21 cellular contexts compared by ENCODE assay signal in genomic region chr11:92812841-92813240, GRCh38.
DNase-seq lines count a peak whose midpoint lies in the region; ATAC-seq, FAIRE-seq and TF ChIP-seq lines count a peak whose summit lies in the region.
"Had no signal": no experiment of that assay in that cellular context is flagged by ENCODE, and none has a peak within 500 bp of the region (broad histone marks: within the 10 kb centered on the region; RNA-seq: fewer than 3 reads in every experiment).

No MANE protein-coding gene starts in this region.

- peak; percentile 24 for DNase-seq in NCI-H748 (lab: John Stamatoyannopoulos, UW; ENCODE audit: unreplicated experiment)
- no peak for DNase-seq in NCI-H748 treated with DMSO at 0.1 percent for 48 hours (lab: John Stamatoyannopoulos, UW)
- no peak for DNase-seq in GM12891 (ENCODE audit: insufficient read length, low spot score)
- peak; percentile 23 for DNase-seq in SK-N-DZ (ENCODE audit: low spot score)
- DNase-seq in endothelial cell (ENCODE audit: low spot score) = no peak
- DNase-seq in NOMO-1 treated with DMSO at 0.1 percent for 48 hours (lab: John Stamatoyannopoulos, UW; ENCODE audit: unreplicated experiment) = no peak
- DNase-seq in activated T-cell treated with anti-CD3 and anti-CD28 coated beads, Interleukin-2, amount 50 U/mL, for 4 hours = no peak
- DNase-seq: AML-193; Calu3; CD8-positive, alpha-beta T cell; DMS79 treated with DMSO at 0.1 percent for 48 hours; EL; H9; IMR-90 had no signal

- no peak overlapping the region for H3K4me3 Mint-ChIP-seq in endothelial cell (ENCODE audit: unreplicated experiment)
- H3K4me3 Mint-ChIP-seq in activated T-cell treated with anti-CD3 and anti-CD28 coated beads, Interleukin-2, amount 50 U/mL, for 4 hours = no peak overlapping the region
- H3K4me3 Mint-ChIP-seq: CD14-positive monocyte; CD8-positive, alpha-beta T cell; H9 had no signal

- H3K4me1 Mint-ChIP-seq in endothelial cell (ENCODE audit: unreplicated experiment) = peaks cover 36% of the 10 kb centered on the region
- no peaks in the 10 kb centered on the region for H3K4me1 Mint-ChIP-seq in activated T-cell treated with anti-CD3 and anti-CD28 coated beads, Interleukin-2, amount 50 U/mL, for 4 hours (ENCODE audit: low read depth)
- H3K4me1 Mint-ChIP-seq: CD14-positive monocyte had no signal

- peaks cover 7% of the 10 kb centered on the region for H3K27me3 Mint-ChIP-seq in endothelial cell (ENCODE audit: unreplicated experiment)
- H3K27me3 Mint-ChIP-seq in activated T-cell treated with anti-CD3 and anti-CD28 coated beads, Interleukin-2, amount 50 U/mL, for 4 hours (ENCODE audit: low read depth) = peaks cover 2% of the 10 kb centered on the region

- no peak for ATAC-seq in activated T-cell treated with anti-CD3 and anti-CD28 coated beads, Interleukin-2, amount 50 U/mL, for 4 hours
- no peak for ATAC-seq in GM21717 (IDR thresholded peaks at IDR 0.05; ENCODE audit: unreplicated experiment)
- ATAC-seq: A549; CD8-positive, alpha-beta T cell had no signal

- peak overlapping the region; percentile 44 for H3K27ac Mint-ChIP-seq in endothelial cell (ENCODE audit: unreplicated experiment)
- H3K27ac Mint-ChIP-seq: CD14-positive monocyte; CD8-positive, alpha-beta T cell; H9 had no signal

- no peak for FAIRE-seq in GM12891 (lab: Jason Lieb, UNC)
- FAIRE-seq: A549, GM12892, GM18507, H1, HTR-8/SVneo had no signal

- no peak for TF ChIP-seq POLR2A in GM12891 (IDR thresholded peaks at IDR 0.05; ENCODE audit: low read depth, low read length)

- no peaks in the 10 kb centered on the region for H3K9me3 Mint-ChIP-seq in endothelial cell (ENCODE audit: unreplicated experiment)
- no peaks in the 10 kb centered on the region for H3K9me3 Mint-ChIP-seq in activated T-cell treated with anti-CD3 and anti-CD28 coated beads, Interleukin-2, amount 50 U/mL, for 4 hours
- H3K9me3 Mint-ChIP-seq: CD8-positive, alpha-beta T cell; H9 had no signal

- no peak for TF ChIP-seq CTCF in endothelial cell (IDR thresholded peaks at IDR 0.05; ENCODE audit: unreplicated experiment)

- H3K36me3 Mint-ChIP-seq in endothelial cell (ENCODE audit: low read depth, unreplicated experiment) = peaks cover 8% of the 10 kb centered on the region
- no peaks in the 10 kb centered on the region for H3K36me3 Mint-ChIP-seq in activated T-cell treated with anti-CD3 and anti-CD28 coated beads, Interleukin-2, amount 50 U/mL, for 4 hours (ENCODE audit: insufficient read depth)
- H3K36me3 Mint-ChIP-seq: CD14-positive monocyte; CD8-positive, alpha-beta T cell had no signal

TF ChIP-seq in GM12891, 5 proteins besides CTCF, POLR2A, EP300 and RAD21:
- peak; percentile 52 for TF ChIP-seq SPI1 (IDR thresholded peaks at IDR 0.05; ENCODE audit: low read depth, low read length)
- no peak for TF ChIP-seq PAX5 (IDR thresholded peaks at IDR 0.05; ENCODE audit: insufficient read depth, low read length, severe bottlenecking)
- TF ChIP-seq TAF1 (IDR thresholded peaks at IDR 0.05; ENCODE audit: low read depth, low read length) = no peak
- no peak for TF ChIP-seq POU2F2 (IDR thresholded peaks at IDR 0.05; ENCODE audit: low read depth, low read length)
- TF ChIP-seq POLR2AphosphoS5 (IDR thresholded peaks at IDR 0.05; ENCODE audit: low read depth, low read length) = no peak

Comparison
In these comparisons a context has a peak if more than half of its experiments do, and no peak if none do; other contexts are left out.
1. DNase-seq: peak in NCI-H748 (single experiment) and SK-N-DZ (single experiment); none in NCI-H748 treated with DMSO at 0.1 percent for 48 hours (single experiment), GM12891 (single experiment), endothelial cell (single experiment), NOMO-1 treated with DMSO at 0.1 percent for 48 hours (single experiment) and activated T-cell treated with anti-CD3 and anti-CD28 coated beads, Interleukin-2, amount 50 U/mL, for 4 hours (single experiment).